ENCODE assay signal across 13 cellular contexts in genomic region chr17:15954222-15954621, GRCh38. TPM values are rescaled to one million over a fixed set of nuclear protein-coding genes. Genes with fewer than 3 reads are reported as not detected.
A peak's percentile ranks its signal among the peaks of the same experiment; 100 is the strongest.
DNase-seq lines count a peak whose midpoint lies in the region; ATAC-seq, FAIRE-seq and TF ChIP-seq lines count a peak whose summit lies in the region.
"Had no signal": no experiment of that assay in that cellular context is flagged by ENCODE, and none has a peak within 500 bp of the region (broad histone marks: within the 10 kb centered on the region; RNA-seq: fewer than 3 reads in every experiment).

No MANE protein-coding gene starts in this region.

- FAIRE-seq in urothelium cell line (lab: Jason Lieb, UNC): no peak

- in situ Hi-C loops in gastrocnemius medialis (cut with MboI; ENCODE audit: low sequenced_read_pairs in 4 of 4): loop anchor here in 1 of 4 donors (25.0 kb wide), 1 partner anchor 108 kb away; no protein-coding TSS in a partner anchor

- H3K9me3 ChIP-seq in SJSA1 (replicated peaks) (no peaks in the 10 kb centered on the region), esophagus muscularis mucosa (no peaks in the 10 kb centered on the region), gastrocnemius medialis (no peaks in the 10 kb centered on the region)

- 64% methylated on average over 5 of the region's 5 CpGs for WGBS in esophagus muscularis mucosa

- ATAC-seq in gastrocnemius medialis: no peak
- no peak for ATAC-seq in HG03432 (IDR thresholded peaks at IDR 0.05; ENCODE audit: unreplicated experiment)

- TF ChIP-seq CTCF in fibroblast of the aortic adventitia (IDR thresholded peaks at IDR 0.05; ENCODE audit: insufficient read depth, low read length) (no peak), esophagus muscularis mucosa (IDR thresholded peaks at IDR 0.05) (no peak), gastrocnemius medialis (IDR thresholded peaks at IDR 0.05 in 4 of 5, conservative IDR thresholded peaks at IDR 0.05 in 1 of 5) (no peak)

- H3K36me3 ChIP-seq in SJSA1: peaks cover 11% of the 10 kb centered on the region
- H3K36me3 ChIP-seq in esophagus muscularis mucosa: no peaks in the 10 kb centered on the region
- no peaks in the 10 kb centered on the region for H3K36me3 ChIP-seq in gastrocnemius medialis
- H3K36me3 ChIP-seq: cardiac muscle cell had no signal

- DNase-seq in DMS 273 (lab: John Stamatoyannopoulos, UW; ENCODE audit: unreplicated experiment) (peak; percentile 7), DMS 273 treated with DMSO at 0.1 percent for 48 hours (lab: John Stamatoyannopoulos, UW) (no peak), SJSA1 (ENCODE audit: low read depth in 1 of 2, low spot score in 2 of 2) (peak; percentile 67 to 84), fibroblast of the aortic adventitia (ENCODE audit: low read depth) (peak; percentile 83), urothelium cell line (ENCODE audit: low spot score) (peak; percentile 67), esophagus muscularis mucosa (ENCODE audit: extremely low spot score) (no peak), gastrocnemius medialis (no peak)
- DNase-seq: NCI-H345; stimulated activated CD4-positive, alpha-beta T cell treated with anti-CD3 and anti-CD28 coated beads, Interleukin-2, amount 100 ng/mL, for 48 hours; T-helper 2 cell had no signal

- H3K4me3 ChIP-seq in SJSA1 (no peak overlapping the region), fibroblast of the aortic adventitia (ENCODE audit: low read depth, low read length) (no peak overlapping the region), esophagus muscularis mucosa (no peak overlapping the region), gastrocnemius medialis (no peak overlapping the region)
- H3K4me3 ChIP-seq: cardiac muscle cell had no signal

- H3K27me3 ChIP-seq in SJSA1 (replicated peaks): no peaks in the 10 kb centered on the region
- no peaks in the 10 kb centered on the region for H3K27me3 ChIP-seq in esophagus muscularis mucosa
- no peaks in the 10 kb centered on the region for H3K27me3 ChIP-seq in gastrocnemius medialis
- H3K27me3 ChIP-seq: cardiac muscle cell had no signal

- H3K27ac ChIP-seq in SJSA1 (peak overlapping the region; percentile 53), esophagus muscularis mucosa (replicated peaks in 1 of 4) (no peak overlapping the region), gastrocnemius medialis (no peak overlapping the region)
- H3K27ac ChIP-seq: 22Rv1, cardiac muscle cell had no signal

- H3K4me1 ChIP-seq in SJSA1 (replicated peaks) (peaks cover 48% of the 10 kb centered on the region), esophagus muscularis mucosa (peaks cover 0 to 9% (median 9%) of the 10 kb centered on the region in 4 donors), gastrocnemius medialis (no peaks in the 10 kb centered on the region)

- TF ChIP-seq POLR2A in esophagus muscularis mucosa (IDR thresholded peaks at IDR 0.05; ENCODE audit: low read depth) (no peak), gastrocnemius medialis (IDR thresholded peaks at IDR 0.05) (no peak)

- no peak for TF ChIP-seq EP300 in esophagus muscularis mucosa (IDR thresholded peaks at IDR 0.05)

- intact Hi-C loops in esophagus muscularis mucosa (cut with DNase I): no loop called here
- intact Hi-C loops in gastrocnemius medialis (cut with DNase I; ENCODE audit: low total_unique reads): no loop called here

RNA-seq across cellular contexts. Expression of gene ADORA2B, which starts 9.3 kb away (rescaled TPM):
- 8.5 and 19.5 TPM in 2 replicates for total RNA-seq in SJSA1 (2014; rRNA removed; shearing (Covaris generic))
- total RNA-seq in fibroblast of the aortic adventitia (ENCODE audit: low replicate concordance): 0.90 and 19.3 TPM in 2 replicates
- total RNA-seq in esophagus muscularis mucosa: under 1 TPM; 0.26 to 0.75 (median 0.37) TPM
- total RNA-seq in gastrocnemius medialis: 1 to 10 TPM in 1 of 4 donors, under 1 TPM in 1, not detected in 2; 0.25 to 1.4 TPM

RNA-seq across cellular contexts. Expression of gene ZSWIM7, which starts 45.3 kb away (rescaled TPM):
- total RNA-seq in SJSA1 (2014; rRNA removed; shearing (Covaris generic)): 16.2 and 18.8 TPM in 2 replicates
- 17.3 and 26.2 TPM in 2 replicates for total RNA-seq in fibroblast of the aortic adventitia (ENCODE audit: low replicate concordance)
- total RNA-seq in esophagus muscularis mucosa: 10 to 100 TPM; 16.2 to 22.7 (median 17.5) TPM
- total RNA-seq in gastrocnemius medialis: 10 to 100 TPM; 13.2 to 19.5 (median 19.1) TPM

RNA-seq across cellular contexts. Expression of gene TTC19, which starts 45.4 kb away (rescaled TPM):
- 23.1 and 28.9 TPM in 2 replicates for total RNA-seq in SJSA1 (2014; rRNA removed; shearing (Covaris generic))
- 21.4 and 52.0 TPM in 2 replicates for total RNA-seq in fibroblast of the aortic adventitia (ENCODE audit: low replicate concordance)
- total RNA-seq in esophagus muscularis mucosa: 10 to 100 TPM; 40.9 to 56.4 (median 50.5) TPM
- total RNA-seq in gastrocnemius medialis: 10 to 100 TPM; 31.0 to 56.4 (median 41.8) TPM

Comparison
In these comparisons a context has a peak if more than half of its experiments do, and no peak if none do; other contexts are left out.
1. DNase-seq: peak in DMS 273 (single experiment), SJSA1 (2 of 2), fibroblast of the aortic adventitia (single experiment) and urothelium cell line (single experiment); none in DMS 273 treated with DMSO at 0.1 percent for 48 hours (single experiment), esophagus muscularis mucosa (single experiment) and gastrocnemius medialis (0 of 2).